8 cellular contexts compared by ENCODE assay signal in genomic region chr15:40941528-40942336, GRCh38. TPM values are rescaled to one million over a fixed set of nuclear protein-coding genes. Genes with fewer than 3 reads are reported as not detected.
A peak's percentile ranks its signal among the peaks of the same experiment; 100 is the strongest.
DNase-seq lines count a peak whose midpoint lies in the region; ATAC-seq and TF ChIP-seq lines count a peak whose summit lies in the region.

No MANE protein-coding gene starts in this region.

- peak overlapping the region; percentile 29 for H3K4me3 ChIP-seq in ectodermal cell (ENCODE audit: insufficient read depth, low read depth, low read length)
- H3K4me3 ChIP-seq in lower lobe of right lung = peak overlapping the region; percentile 69

- DNase-seq in A172 (ENCODE audit: low spot score) = peak; percentile 64
- DNase-seq in NCI-H345 treated with DMSO at 0.1 percent for 48 hours (lab: John Stamatoyannopoulos, UW; ENCODE audit: unreplicated experiment) = peak; percentile 22
- DNase-seq in activated CD4-positive, alpha-beta T cell treated with anti-CD3 and anti-CD28 coated beads, Interleukin-2, amount 50 U/mL, for 24 hours (ENCODE audit: low read depth in 1 of 2, low spot score in 1 of 2) = peak; percentile 32 to 47
- DNase-seq in lower lobe of right lung = peak; percentile 89
- peak; percentile 37 to 63 (median 39) for DNase-seq in stimulated activated CD4-positive, alpha-beta T cell treated with anti-CD3 and anti-CD28 coated beads, TNF-alpha, amount 100 ng/mL, for 48 hours (ENCODE audit: low read depth in 3 of 3)

- H3K9me3 ChIP-seq in ectodermal cell (ENCODE audit: control insufficient read depth, low read length) = no peaks in the 10 kb centered on the region
- no peaks in the 10 kb centered on the region for H3K9me3 ChIP-seq in lower lobe of right lung

- intact Hi-C loops in lower lobe of right lung (cut with DNase I) = no loop called here

- no peak overlapping the region for H3K27ac ChIP-seq in ectodermal cell (ENCODE audit: insufficient read depth, low read depth, low read length, poor library complexity, severe bottlenecking)
- H3K27ac ChIP-seq in lower lobe of right lung = peak overlapping the region; percentile 90

- ATAC-seq in GM18502 (IDR thresholded peaks at IDR 0.05; ENCODE audit: poor library complexity, unreplicated experiment) (peak; percentile 69), HG02973 (IDR thresholded peaks at IDR 0.05; ENCODE audit: unreplicated experiment) (peak; percentile 52), lower lobe of right lung (peak; percentile 90 to 95)

- H3K4me1 ChIP-seq in ectodermal cell (ENCODE audit: control insufficient read depth, insufficient read depth, low read length) (peaks cover 21% of the 10 kb centered on the region), lower lobe of right lung (peaks cover 63% of the 10 kb centered on the region)

- no peaks in the 10 kb centered on the region for H3K36me3 ChIP-seq in ectodermal cell (ENCODE audit: control insufficient read depth, insufficient read depth, low read length)
- peaks cover 22% of the 10 kb centered on the region for H3K36me3 ChIP-seq in lower lobe of right lung

- H3K27me3 ChIP-seq in ectodermal cell (ENCODE audit: control insufficient read depth, insufficient read depth, low read length, poor library complexity, severe bottlenecking) (peaks cover 28% of the 10 kb centered on the region), lower lobe of right lung (ENCODE audit: low read depth) (no peaks in the 10 kb centered on the region)

- 2% methylated on average over 92 of the region's 92 CpGs for WGBS in ectodermal cell, 2 experiments

- peak; percentile 41 for TF ChIP-seq CTCF in lower lobe of right lung (IDR thresholded peaks at IDR 0.05)

RNA-seq across cellular contexts. Expression of gene CHAC1, which starts 11.5 kb away (rescaled TPM):
- 4.7 and 5.8 TPM in 2 replicates for total RNA-seq in A172 (2014; rRNA removed; shearing (Covaris generic))
- polyA plus RNA-seq in ectodermal cell (2013, experiment 1 of 4) = 4.7 TPM
- polyA plus RNA-seq in ectodermal cell (2013, experiment 2 of 4) = 7.3 TPM
- 8.2 TPM for polyA plus RNA-seq in ectodermal cell (2013, experiment 3 of 4)
- polyA plus RNA-seq in ectodermal cell (2013, experiment 4 of 4) = 8.4 TPM
- total RNA-seq in lower lobe of right lung = 1.8 TPM

RNA-seq across cellular contexts. Expression of gene DLL4, which starts 12.6 kb away (rescaled TPM):
- not detected in 2 replicates for total RNA-seq in A172 (2014; rRNA removed; shearing (Covaris generic))
- polyA plus RNA-seq in ectodermal cell (2013, experiment 1 of 4) = 0.63 TPM
- 0.25 TPM for polyA plus RNA-seq in ectodermal cell (2013, experiment 2 of 4)
- 0.69 TPM for polyA plus RNA-seq in ectodermal cell (2013, experiment 3 of 4)
- 0.45 TPM for polyA plus RNA-seq in ectodermal cell (2013, experiment 4 of 4)
- 21.3 TPM for total RNA-seq in lower lobe of right lung

RNA-seq across cellular contexts. Expression of gene VPS18, which starts 47.5 kb away (rescaled TPM):
- total RNA-seq in A172 (2014; rRNA removed; shearing (Covaris generic)) = 39.7 and 41.7 TPM in 2 replicates
- 22.2 TPM for polyA plus RNA-seq in ectodermal cell (2013, experiment 1 of 4)
- polyA plus RNA-seq in ectodermal cell (2013, experiment 2 of 4) = 29.6 TPM
- polyA plus RNA-seq in ectodermal cell (2013, experiment 3 of 4) = 15.8 TPM
- 16.3 TPM for polyA plus RNA-seq in ectodermal cell (2013, experiment 4 of 4)
- 24.0 TPM for total RNA-seq in lower lobe of right lung

Comparison
In these comparisons a context has a peak if more than half of its experiments do, and no peak if none do; other contexts are left out.
1. DNase-seq: peak in every context shown above with its lines; median percentile 89 in lower lobe of right lung; 64 in A172; 40 in activated CD4-positive, alpha-beta T cell treated with anti-CD3 and anti-CD28 coated beads, Interleukin-2, amount 50 U/mL, for 24 hours; 39 in stimulated activated CD4-positive, alpha-beta T cell treated with anti-CD3 and anti-CD28 coated beads, TNF-alpha, amount 100 ng/mL, for 48 hours; 22 in NCI-H345 treated with DMSO at 0.1 percent for 48 hours.
2. RNA of gene DLL4, which starts 12.6 kb away (total RNA-seq): 21.3 TPM in lower lobe of right lung (single experiment); not detected in A172; every median in the first group is over 10 times any median in the second.
3. Peak in every context shown above with its lines, with median percentiles within 50 percentile points of each other: ATAC-seq.